ENCODE assay signal across 8 cellular contexts in genomic region chr6:89081129-89081422, GRCh38. TPM values are rescaled to one million over a fixed set of nuclear protein-coding genes. Genes with fewer than 3 reads are reported as not detected.
DNase-seq lines count a peak whose midpoint lies in the region; ATAC-seq and TF ChIP-seq lines count a peak whose summit lies in the region.

No MANE protein-coding gene starts in this region.

- H3K4me3 ChIP-seq in WI38 (ENCODE audit: low read depth, low read length) (peak overlapping the region; percentile 98), heart right ventricle (peak overlapping the region; percentile 79 to 99 (median 97)), smooth muscle cell (peak overlapping the region; percentile 94)

- intact Hi-C loops in heart right ventricle (cut with DNase I) (loop anchor here in 7 of 10 donors (2.0 to 10.0 kb wide), 11 partner anchors 36 to 274 kb away; partner anchors contain the start of genes UBE2J1 (in 5 of the 7), PM20D2 (in 1 of the 7) and SRSF12 (in 1 of the 7)), sciatic nerve (cut with DNase I) (no loop called here)

- TF ChIP-seq CTCF in WI38 (IDR thresholded peaks at IDR 0.05; ENCODE audit: low read depth, low read length) (no peak), heart right ventricle (IDR thresholded peaks at IDR 0.05) (peak in 1 of 9 donors; percentile 15), smooth muscle cell (IDR thresholded peaks at IDR 0.05; ENCODE audit: borderline replicate concordance, insufficient read depth, poor library complexity, severe bottlenecking) (peak; percentile 25)

- H3K27me3 ChIP-seq in heart right ventricle, result no peaks in the 10 kb centered on the region
- no peaks in the 10 kb centered on the region for H3K27me3 ChIP-seq in smooth muscle cell (ENCODE audit: low read depth)

- peak overlapping the region; percentile 99 for H3K9ac ChIP-seq in smooth muscle cell (ENCODE audit: low read depth)

- H2AFZ ChIP-seq in smooth muscle cell (ENCODE audit: low read depth), result no peak overlapping the region

- H3K79me2 ChIP-seq in smooth muscle cell (ENCODE audit: low read depth), result peaks cover 50% of the 10 kb centered on the region

- peak overlapping the region; percentile 99 to 100 (median 100) for H3K27ac ChIP-seq in heart right ventricle
- peak overlapping the region; percentile 99 for H3K27ac ChIP-seq in smooth muscle cell (ENCODE audit: low read depth)

- DNase-seq in heart right ventricle (no peak), smooth muscle cell (lab: John Stamatoyannopoulos, UW; ENCODE audit: unreplicated experiment) (no peak), sciatic nerve (ENCODE audit: low spot score) (no peak), GM19238 (ENCODE audit: insufficient read length, low spot score) (no peak), GM03348 (ENCODE audit: low spot score) (no peak)

- H3K36me3 ChIP-seq in heart right ventricle, result peaks cover 0 to 40% (median 25%) of the 10 kb centered on the region in 9 donors
- H3K36me3 ChIP-seq in smooth muscle cell (ENCODE audit: low read depth), result peaks cover 21% of the 10 kb centered on the region

- H4K20me1 ChIP-seq in smooth muscle cell (ENCODE audit: low read depth), result peaks cover 45% of the 10 kb centered on the region

- H3K4me2 ChIP-seq in smooth muscle cell, result peak overlapping the region; percentile 93

- H3K4me1 ChIP-seq in heart right ventricle, result peaks cover 3 to 44% (median 33%) of the 10 kb centered on the region in 9 donors
- H3K4me1 ChIP-seq in smooth muscle cell (ENCODE audit: low read depth), result peaks cover 18% of the 10 kb centered on the region

- 0 to 1% methylated on average over 33 to 36 of the region's 36 CpGs for whole genome bisulfite sequencing in heart right ventricle, 2 donors
- WGBS in smooth muscle cell (ENCODE audit: low lambda C conversion rate), result under 1% methylated on average over 21 of the region's 36 CpGs

- H3F3A ChIP-seq in smooth muscle cell (ENCODE audit: low read depth), result peaks cover 37% of the 10 kb centered on the region

- H3K9me3 ChIP-seq in heart right ventricle, result no peaks in the 10 kb centered on the region
- H3K9me3 ChIP-seq in smooth muscle cell (replicated peaks; ENCODE audit: low read depth), result no peaks in the 10 kb centered on the region

- ATAC-seq in GM19025 (IDR thresholded peaks at IDR 0.05; ENCODE audit: low read depth, unreplicated experiment) (peak; percentile 1), HG03025 (IDR thresholded peaks at IDR 0.05; ENCODE audit: low FRiP score, unreplicated experiment) (peak; percentile 12), heart right ventricle (peak in 3 of 8 donors; percentile 0 to 32 (median 8)), sciatic nerve (no peak)

RNA-seq across cellular contexts. Expression of gene PNRC1, which starts 0.5 kb away (rescaled TPM):
- 100 to 1,000 TPM; 137 to 270 (median 228) TPM for total RNA-seq in heart right ventricle
- 10 to 100 TPM; 45.5 to 47.6 TPM for polyA plus RNA-seq in heart right ventricle
- total RNA-seq in smooth muscle cell, result 188 and 202 TPM in 2 replicates
- 183 and 198 TPM in 2 replicates for polyA plus RNA-seq in smooth muscle cell
- total RNA-seq in sciatic nerve, result 333 TPM

RNA-seq across cellular contexts. Expression of gene SRSF12, which starts 36.8 kb away (rescaled TPM):
- total RNA-seq in heart right ventricle (under 1 TPM in 8 of 10 donors, not detected in 2; 0.06 to 0.47 (median 0.17) TPM), smooth muscle cell (5.3 and 7.2 TPM in 2 replicates), sciatic nerve (2.0 TPM)
- polyA plus RNA-seq in heart right ventricle (under 1 TPM; 0.15 to 0.32 TPM), smooth muscle cell (5.6 and 5.8 TPM in 2 replicates)
